Comparison of ENCODE assay signal across 9 cellular contexts in genomic region chr16:2519711-2520080, GRCh38. TPM values are rescaled to one million over a fixed set of nuclear protein-coding genes. Genes with fewer than 3 reads are reported as not detected.
A peak's percentile ranks its signal among the peaks of the same experiment; 100 is the strongest.
DNase-seq lines count a peak whose midpoint lies in the region; ATAC-seq, FAIRE-seq and TF ChIP-seq lines count a peak whose summit lies in the region.
"Had no signal": no experiment of that assay in that cellular context is flagged by ENCODE, and none has a peak within 500 bp of the region (broad histone marks: within the 10 kb centered on the region; RNA-seq: fewer than 3 reads in every experiment).

No MANE protein-coding gene starts in this region.

- TF ChIP-seq POLR2A in Peyer's patch (IDR thresholded peaks at IDR 0.05), result no peak
- no peak for TF ChIP-seq POLR2A in endothelial cell of umbilical vein (IDR thresholded peaks at IDR 0.05; ENCODE audit: low read depth, low read length)

- H3K79me2 ChIP-seq in endothelial cell of umbilical vein (ENCODE audit: control insufficient read depth, insufficient read depth, low read length), result peaks cover 57% of the 10 kb centered on the region

- no peak overlapping the region for H3K4me2 ChIP-seq in endothelial cell of umbilical vein (ENCODE audit: insufficient read depth, low read length)

- peaks cover 27% of the 10 kb centered on the region for H3K36me3 ChIP-seq in CD4-positive, CD25-positive, alpha-beta regulatory T cell (ENCODE audit: control insufficient read depth, insufficient read depth, low read length)
- H3K36me3 ChIP-seq in Peyer's patch (peaks cover 0 to 24% (median 0%) of the 10 kb centered on the region in 3 donors), endothelial cell of umbilical vein (ENCODE audit: control insufficient read depth in 2 of 2, extremely low read depth in 1 of 2, insufficient read depth in 2 of 2, low read length in 2 of 2) (peaks cover 7 to 13% of the 10 kb centered on the region in 2 experiments)
- H3K36me3 ChIP-seq: pancreas had no signal

- H3K9ac ChIP-seq in endothelial cell of umbilical vein (replicated peaks; ENCODE audit: extremely low read depth, insufficient read depth, low read length), result peak overlapping the region; percentile 30

- CTCF ChIA-PET in endothelial cell of umbilical vein (lab: Charles Lee), result interaction anchor here (0.7 kb wide), 1 partner anchor 12 kb away, joined by 3 read pairs; the partner anchor contains the start of gene CEMP1

- TF ChIP-seq CTCF in Peyer's patch (IDR thresholded peaks at IDR 0.05) (no peak), endothelial cell of umbilical vein (IDR thresholded peaks at IDR 0.05; ENCODE audit: extremely low read depth in 1 of 2, insufficient read depth in 1 of 2, low read depth in 1 of 2, low read length in 2 of 2) (no peak), osteocyte (IDR thresholded peaks at IDR 0.05) (no peak)

- peak overlapping the region; percentile 85 for H3K27ac ChIP-seq in CD4-positive, CD25-positive, alpha-beta regulatory T cell (ENCODE audit: insufficient read depth, low read length, poor library complexity, severe bottlenecking)
- peak overlapping the region; percentile 85 to 96 (median 88) for H3K27ac ChIP-seq in Peyer's patch
- H3K27ac ChIP-seq in endothelial cell of umbilical vein (ENCODE audit: insufficient read depth, low read depth, low read length), result peak overlapping the region; percentile 38

- no TSS peak for BruUV-seq in endothelial cell of umbilical vein (replicated peaks; lab: Mats Ljungman, UMichigan)

- no peaks in the 10 kb centered on the region for H3K9me1 ChIP-seq in endothelial cell of umbilical vein (replicated peaks; ENCODE audit: control insufficient read depth, extremely low read depth, insufficient read depth, low read length)

- no peak for DNase-seq in CD4-positive, CD25-positive, alpha-beta regulatory T cell
- DNase-seq in Peyer's patch (peak in 1 of 3 donors; percentile 57), endothelial cell of umbilical vein (ENCODE audit: low read depth, low spot score) (no peak), osteocyte (ENCODE audit: extremely low spot score, unreplicated experiment) (no peak), DMS153 (lab: John Stamatoyannopoulos, UW) (no peak), SW480 (ENCODE audit: low spot score) (no peak)

- POLR2A ChIA-PET in endothelial cell of umbilical vein (lab: Charles Lee), result interaction anchor here (0.6 to 1.4 kb wide), 5 partner anchors 9 to 364 kb away, joined by 3 to 6 read pairs (median 5); partner anchors contain the start of genes CCNF, CEMP1 and TRAF7

- H3K4me3 Mint-ChIP-seq in CD4-positive, CD25-positive, alpha-beta regulatory T cell, result peak overlapping the region; percentile 81 to 96 (median 86)
- peak overlapping the region; percentile 70 for H3K4me3 Mint-ChIP-seq in osteocyte (ENCODE audit: unreplicated experiment)

- H3K4me1 Mint-ChIP-seq in CD4-positive, CD25-positive, alpha-beta regulatory T cell, result peaks cover 25 to 75% (median 42%) of the 10 kb centered on the region in 4 donors
- peaks cover 43% of the 10 kb centered on the region for H3K4me1 Mint-ChIP-seq in osteocyte (ENCODE audit: unreplicated experiment)

- H3K9me3 Mint-ChIP-seq in CD4-positive, CD25-positive, alpha-beta regulatory T cell, result peaks cover 0 to 6% (median 0%) of the 10 kb centered on the region in 7 donors
- no peaks in the 10 kb centered on the region for H3K9me3 Mint-ChIP-seq in osteocyte (ENCODE audit: unreplicated experiment)

- no peak for FAIRE-seq in endothelial cell of umbilical vein (lab: Jason Lieb, UNC)
- FAIRE-seq: pancreas had no signal

- H3K27me3 Mint-ChIP-seq in CD4-positive, CD25-positive, alpha-beta regulatory T cell, result peaks cover 13% of the 10 kb centered on the region
- H3K27me3 Mint-ChIP-seq in osteocyte (ENCODE audit: unreplicated experiment), result no peaks in the 10 kb centered on the region

- H2AFZ ChIP-seq in endothelial cell of umbilical vein (ENCODE audit: low read depth, low read length), result no peak overlapping the region

- H3K4me1 ChIP-seq in CD4-positive, CD25-positive, alpha-beta regulatory T cell (ENCODE audit: control insufficient read depth, insufficient read depth, low read length, poor library complexity, severe bottlenecking), result peaks cover 58% of the 10 kb centered on the region
- H3K4me1 ChIP-seq in Peyer's patch (peaks cover 6 to 68% (median 42%) of the 10 kb centered on the region in 4 donors), endothelial cell of umbilical vein (ENCODE audit: control insufficient read depth, extremely low read depth, insufficient read depth, low read length) (peaks cover 34% of the 10 kb centered on the region)

- dilution Hi-C loops in endothelial cell of umbilical vein (cut with MboI; ENCODE audit: extremely low pct_ligation_motif_present, low sequenced_read_pairs), result no loop called here

- no peak for ATAC-seq in CD4-positive, CD25-positive, alpha-beta regulatory T cell (ENCODE audit: low read depth in 2 of 2)
- ATAC-seq in GM21381 (IDR thresholded peaks at IDR 0.05; ENCODE audit: unreplicated experiment) (no peak), HG02678 (IDR thresholded peaks at IDR 0.05; ENCODE audit: unreplicated experiment) (no peak)

- H4K20me1 ChIP-seq in endothelial cell of umbilical vein (replicated peaks; ENCODE audit: control insufficient read depth, extremely low read depth, insufficient read depth, low read length), result peaks cover 2% of the 10 kb centered on the region

- intact Hi-C loops in endothelial cell of umbilical vein (cut with micrococcal nuclease), result no loop called here

- peaks cover 17% of the 10 kb centered on the region for H3K36me3 Mint-ChIP-seq in CD4-positive, CD25-positive, alpha-beta regulatory T cell
- H3K36me3 Mint-ChIP-seq in osteocyte (ENCODE audit: unreplicated experiment), result peaks cover 13% of the 10 kb centered on the region

- peak overlapping the region; percentile 90 to 95 (median 92) for H3K27ac Mint-ChIP-seq in CD4-positive, CD25-positive, alpha-beta regulatory T cell
- peak overlapping the region; percentile 97 for H3K27ac Mint-ChIP-seq in osteocyte (ENCODE audit: unreplicated experiment)

- peak overlapping the region; percentile 19 for H3K4me3 ChIP-seq in CD4-positive, CD25-positive, alpha-beta regulatory T cell (ENCODE audit: low read depth, low read length)
- H3K4me3 ChIP-seq in Peyer's patch (peak overlapping the region; percentile 68 to 91 (median 78)), endothelial cell of umbilical vein (replicated peaks in 1 of 3; ENCODE audit: insufficient read depth in 1 of 3, low read depth in 1 of 3, low read length in 3 of 3) (no peak overlapping the region)

- H3K27me3 ChIP-seq in CD4-positive, CD25-positive, alpha-beta regulatory T cell (ENCODE audit: control insufficient read depth, insufficient read depth, low read length), result no peaks in the 10 kb centered on the region
- H3K27me3 ChIP-seq in Peyer's patch (no peaks in the 10 kb centered on the region), endothelial cell of umbilical vein (ENCODE audit: control insufficient read depth in 2 of 2, insufficient read depth in 2 of 2, low read length in 2 of 2) (no peaks in the 10 kb centered on the region)
- H3K27me3 ChIP-seq: pancreas had no signal

- H3K9me3 ChIP-seq in CD4-positive, CD25-positive, alpha-beta regulatory T cell (ENCODE audit: control insufficient read depth in 2 of 2, low read length in 2 of 2), result no peaks in the 10 kb centered on the region
- H3K9me3 ChIP-seq in Peyer's patch (no peaks in the 10 kb centered on the region), endothelial cell of umbilical vein (replicated peaks; ENCODE audit: control insufficient read depth, insufficient read depth, low read length) (no peaks in the 10 kb centered on the region)
- H3K9me3 ChIP-seq: pancreas had no signal

RNA-seq across cellular contexts. Expression of gene AMDHD2, which starts 0.5 kb away (rescaled TPM):
- total RNA-seq in CD4-positive, CD25-positive, alpha-beta regulatory T cell, result 239 TPM
- polyA plus RNA-seq in CD4-positive, CD25-positive, alpha-beta regulatory T cell, result 10 to 100 TPM; 18.3 to 19.5 (median 18.7) TPM
- total RNA-seq in Peyer's patch, result 100 to 1,000 TPM in 1 of 4 donors, 10 to 100 TPM in 3; 56.0 to 173 (median 83.8) TPM
- 54.5 and 59.5 TPM in 2 replicates for total RNA-seq in endothelial cell of umbilical vein
- 39.4 and 58.2 TPM in 2 replicates for polyA plus RNA-seq in endothelial cell of umbilical vein
- polyA plus RNA-seq in endothelial cell of umbilical vein (2011; cell fraction: cytosol; rRNA removed), result 13.6 and 21.4 TPM in 2 replicates
- polyA plus RNA-seq in endothelial cell of umbilical vein (2011; cell fraction: nucleus; rRNA removed), result 188 and 225 TPM in 2 replicates
- 24.1 and 27.6 TPM in 2 replicates for polyA plus RNA-seq in endothelial cell of umbilical vein (2012)
- 22.5 and 34.3 TPM in 2 replicates for polyA minus RNA-seq in endothelial cell of umbilical vein
- polyA minus RNA-seq in endothelial cell of umbilical vein (2011; cell fraction: cytosol; rRNA and poly(A)+ RNA removed), result 14.8 TPM
- 46.0 and 79.6 TPM in 2 replicates for polyA minus RNA-seq in endothelial cell of umbilical vein (2011; cell fraction: nucleus; rRNA and poly(A)+ RNA removed)
- total RNA-seq in osteocyte, result 52.5 and 56.6 TPM in 2 replicates

RNA-seq across cellular contexts. Expression of gene ATP6V0C, which starts 5.9 kb away (rescaled TPM):
- 188 TPM for total RNA-seq in CD4-positive, CD25-positive, alpha-beta regulatory T cell
- 10 to 100 TPM; 62.1 to 83.4 (median 68.6) TPM for polyA plus RNA-seq in CD4-positive, CD25-positive, alpha-beta regulatory T cell
- total RNA-seq in Peyer's patch, result 100 to 1,000 TPM in 2 of 4 donors, 10 to 100 TPM in 2; 27.2 to 116 (median 101) TPM
- total RNA-seq in endothelial cell of umbilical vein, result 187 and 194 TPM in 2 replicates
- polyA plus RNA-seq in endothelial cell of umbilical vein, result 122 and 146 TPM in 2 replicates
- 82.0 and 82.5 TPM in 2 replicates for polyA plus RNA-seq in endothelial cell of umbilical vein (2011; cell fraction: cytosol; rRNA removed)
- polyA plus RNA-seq in endothelial cell of umbilical vein (2011; cell fraction: nucleus; rRNA removed), result 37.3 and 44.2 TPM in 2 replicates
- polyA plus RNA-seq in endothelial cell of umbilical vein (2012), result 209 and 256 TPM in 2 replicates
- 31.4 and 43.3 TPM in 2 replicates for polyA minus RNA-seq in endothelial cell of umbilical vein
- polyA minus RNA-seq in endothelial cell of umbilical vein (2011; cell fraction: cytosol; rRNA and poly(A)+ RNA removed), result 112 TPM
- polyA minus RNA-seq in endothelial cell of umbilical vein (2011; cell fraction: nucleus; rRNA and poly(A)+ RNA removed), result 19.4 and 31.2 TPM in 2 replicates
- total RNA-seq in osteocyte, result 208 and 211 TPM in 2 replicates

RNA-seq across cellular contexts. Expression of gene CEMP1, which starts 11.5 kb away (rescaled TPM):
- total RNA-seq in CD4-positive, CD25-positive, alpha-beta regulatory T cell, result 0.27 TPM
- 1 to 10 TPM; 3.0 to 3.8 (median 3.7) TPM for polyA plus RNA-seq in CD4-positive, CD25-positive, alpha-beta regulatory T cell
- total RNA-seq in Peyer's patch (10 to 100 TPM in 1 of 4 donors, 1 to 10 TPM in 1, not detected in 2; 9.4 to 11.4 TPM), endothelial cell of umbilical vein (not detected in 2 replicates), osteocyte (not detected in 2 replicates)
- not detected in 2 replicates for polyA plus RNA-seq in endothelial cell of umbilical vein
- not detected in 2 replicates for polyA plus RNA-seq in endothelial cell of umbilical vein (2011; cell fraction: cytosol; rRNA removed)
- not detected in 2 replicates for polyA plus RNA-seq in endothelial cell of umbilical vein (2011; cell fraction: nucleus; rRNA removed)
- polyA plus RNA-seq in endothelial cell of umbilical vein (2012), result 1.1 TPM in 1 of 2 replicates, not detected in the other
- not detected in 2 replicates for polyA minus RNA-seq in endothelial cell of umbilical vein
- polyA minus RNA-seq in endothelial cell of umbilical vein (2011; cell fraction: cytosol; rRNA and poly(A)+ RNA removed), result not detected
- polyA minus RNA-seq in endothelial cell of umbilical vein (2011; cell fraction: nucleus; rRNA and poly(A)+ RNA removed), result not detected in 2 replicates

RNA-seq across cellular contexts. Expression of gene PDPK1, which starts 18.1 kb away (rescaled TPM):
- total RNA-seq in CD4-positive, CD25-positive, alpha-beta regulatory T cell, result 57.4 TPM
- polyA plus RNA-seq in CD4-positive, CD25-positive, alpha-beta regulatory T cell, result 10 to 100 TPM; 28.0 to 33.7 (median 30.2) TPM
- total RNA-seq in Peyer's patch (100 to 1,000 TPM in 1 of 4 donors, 10 to 100 TPM in 3; 38.8 to 128 (median 85.1) TPM), endothelial cell of umbilical vein (37.3 and 40.8 TPM in 2 replicates), osteocyte (44.9 and 45.8 TPM in 2 replicates)
- polyA plus RNA-seq in endothelial cell of umbilical vein, result 19.9 and 22.4 TPM in 2 replicates
- 24.6 and 26.6 TPM in 2 replicates for polyA plus RNA-seq in endothelial cell of umbilical vein (2011; cell fraction: cytosol; rRNA removed)
- polyA plus RNA-seq in endothelial cell of umbilical vein (2011; cell fraction: nucleus; rRNA removed), result 43.3 and 47.2 TPM in 2 replicates
- polyA plus RNA-seq in endothelial cell of umbilical vein (2012), result 23.8 and 24.9 TPM in 2 replicates
- 39.4 and 42.7 TPM in 2 replicates for polyA minus RNA-seq in endothelial cell of umbilical vein
- polyA minus RNA-seq in endothelial cell of umbilical vein (2011; cell fraction: cytosol; rRNA and poly(A)+ RNA removed), result 17.0 TPM
- 26.3 and 30.0 TPM in 2 replicates for polyA minus RNA-seq in endothelial cell of umbilical vein (2011; cell fraction: nucleus; rRNA and poly(A)+ RNA removed)

RNA-seq across cellular contexts. Expression of gene TBC1D24, which starts 44.8 kb away (rescaled TPM):
- total RNA-seq in CD4-positive, CD25-positive, alpha-beta regulatory T cell, result 5.8 TPM
- polyA plus RNA-seq in CD4-positive, CD25-positive, alpha-beta regulatory T cell, result 1 to 10 TPM in 3 of 4 donors, under 1 TPM in 1; 0.84 to 1.6 (median 1.2) TPM
- total RNA-seq in Peyer's patch (10 to 100 TPM in 3 of 4 donors, 1 to 10 TPM in 1; 5.6 to 16.2 (median 13.6) TPM), endothelial cell of umbilical vein (17.3 and 22.8 TPM in 2 replicates), osteocyte (15.4 and 17.4 TPM in 2 replicates)
- 8.1 and 10.6 TPM in 2 replicates for polyA plus RNA-seq in endothelial cell of umbilical vein
- polyA plus RNA-seq in endothelial cell of umbilical vein (2011; cell fraction: cytosol; rRNA removed), result 4.8 and 7.3 TPM in 2 replicates
- polyA plus RNA-seq in endothelial cell of umbilical vein (2011; cell fraction: nucleus; rRNA removed), result 16.4 and 18.5 TPM in 2 replicates
- 7.8 and 8.1 TPM in 2 replicates for polyA plus RNA-seq in endothelial cell of umbilical vein (2012)
- 12.4 and 16.1 TPM in 2 replicates for polyA minus RNA-seq in endothelial cell of umbilical vein
- polyA minus RNA-seq in endothelial cell of umbilical vein (2011; cell fraction: cytosol; rRNA and poly(A)+ RNA removed), result 8.8 TPM
- 8.9 and 10.8 TPM in 2 replicates for polyA minus RNA-seq in endothelial cell of umbilical vein (2011; cell fraction: nucleus; rRNA and poly(A)+ RNA removed)

Comparison
In these comparisons a context has a peak if more than half of its experiments do, and no peak if none do; other contexts are left out.
1. H3K4me3 ChIP-seq: peak in CD4-positive, CD25-positive, alpha-beta regulatory T cell (single experiment) and Peyer's patch (4 of 4); none in endothelial cell of umbilical vein (0 of 3).
2. Peak in every context shown above with its lines, with median percentiles within 50 percentile points of each other: H3K27ac ChIP-seq.